Comparison of ENCODE assay signal across 26 cellular contexts in the genomic region with DNA sequence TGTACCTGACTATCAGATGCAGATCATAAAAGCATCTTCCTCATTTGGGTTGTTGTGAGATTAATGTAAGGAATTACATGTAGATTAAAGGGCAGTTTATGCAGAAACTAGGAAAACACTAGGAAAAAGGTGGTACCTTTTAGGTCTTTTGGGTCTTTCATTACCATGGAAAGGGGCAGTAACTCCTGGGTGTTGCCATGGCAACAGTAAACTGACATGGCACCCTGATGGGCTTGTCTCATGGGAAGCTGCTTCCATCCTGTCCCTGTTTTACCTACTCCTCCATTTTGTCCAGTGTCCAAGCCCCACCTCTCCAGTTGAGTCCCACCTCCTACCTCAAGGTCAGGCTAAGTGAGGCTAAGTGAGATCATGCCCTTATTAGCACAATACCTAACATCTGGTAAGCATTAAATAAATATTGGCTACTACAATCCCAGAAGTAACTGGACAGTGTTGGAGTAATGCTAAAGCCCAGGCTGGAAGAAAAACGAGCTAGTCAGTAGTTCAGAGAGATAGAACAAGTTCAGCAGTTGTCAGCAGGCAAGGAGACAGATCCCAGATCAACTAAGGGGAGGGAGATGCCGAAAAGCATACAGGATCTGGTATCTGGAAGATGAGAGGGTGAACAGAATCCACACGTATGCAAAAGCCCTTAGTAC.
DNase-seq lines count a peak whose midpoint lies in the region; ATAC-seq and TF ChIP-seq lines count a peak whose summit lies in the region.
"Had no signal": no experiment of that assay in that cellular context is flagged by ENCODE, and none has a peak within 500 bp of the region (broad histone marks: within the 10 kb centered on the region; RNA-seq: fewer than 3 reads in every experiment).

No MANE protein-coding gene starts in this region.

- H3K4me1 Mint-ChIP-seq in WTC11 (no peaks in the 10 kb centered on the region), endothelial cell (ENCODE audit: unreplicated experiment) (no peaks in the 10 kb centered on the region)
- H3K4me1 Mint-ChIP-seq: activated B cell treated with CpG ODN at 0.5 μM for 24 hours; CD8-positive, alpha-beta memory T cell; natural killer cell had no signal

- H2AFZ ChIP-seq in smooth muscle cell (ENCODE audit: low read depth), result no peak overlapping the region
- H2AFZ ChIP-seq: PC-9 had no signal

- H3K9me3 Mint-ChIP-seq in WTC11 (no peaks in the 10 kb centered on the region), endothelial cell (ENCODE audit: unreplicated experiment) (no peaks in the 10 kb centered on the region)
- H3K9me3 Mint-ChIP-seq: activated B cell treated with CpG ODN at 0.5 μM for 24 hours, natural killer cell had no signal

- H3K27ac ChIP-seq in left ventricle myocardium inferior (replicated peaks), result peak overlapping the region; percentile 2
- H3K27ac ChIP-seq in smooth muscle cell (ENCODE audit: low read depth), result no peak overlapping the region
- H3K27ac ChIP-seq: PC-9, tibial artery had no signal

- H3K36me3 Mint-ChIP-seq in WTC11 (no peaks in the 10 kb centered on the region), endothelial cell (ENCODE audit: low read depth, unreplicated experiment) (no peaks in the 10 kb centered on the region)
- H3K36me3 Mint-ChIP-seq: CD8-positive, alpha-beta memory T cell; natural killer cell had no signal

- H3K4me1 ChIP-seq in left ventricle myocardium inferior (peaks cover 10% of the 10 kb centered on the region), smooth muscle cell (ENCODE audit: low read depth) (peaks cover 5% of the 10 kb centered on the region)
- H3K4me1 ChIP-seq: tibial artery had no signal

- intact Hi-C loops in Right ventricle myocardium inferior (cut with DNase I), result no loop called here
- intact Hi-C loops in cardiac septum (cut with DNase I), result no loop called here
- intact Hi-C loops in left ventricle myocardium inferior (cut with micrococcal nuclease), result no loop called here

- H4K20me1 ChIP-seq in smooth muscle cell (ENCODE audit: low read depth), result peaks cover 5% of the 10 kb centered on the region

- H3K27me3 ChIP-seq in left ventricle myocardium inferior (ENCODE audit: low read depth) (no peaks in the 10 kb centered on the region), smooth muscle cell (ENCODE audit: low read depth) (no peaks in the 10 kb centered on the region)

- H3K4me3 Mint-ChIP-seq in WTC11 (no peak overlapping the region), endothelial cell (ENCODE audit: unreplicated experiment) (no peak overlapping the region)
- H3K4me3 Mint-ChIP-seq: activated B cell treated with CpG ODN at 0.5 μM for 24 hours; CD8-positive, alpha-beta memory T cell; natural killer cell had no signal

- no peak overlapping the region for H3K9ac ChIP-seq in smooth muscle cell (ENCODE audit: low read depth)

- DNase-seq in Right ventricle myocardium inferior (ENCODE audit: missing footprints) (no peak), cardiac septum (ENCODE audit: low spot score) (no peak), WTC11 (ENCODE audit: low spot score) (peak; percentile 23), left ventricle myocardium inferior (no peak), smooth muscle cell (lab: John Stamatoyannopoulos, UW; ENCODE audit: unreplicated experiment) (no peak), endothelial cell (ENCODE audit: low spot score) (no peak)
- DNase-seq: activated B cell treated with CpG ODN at 0.5 μM for 24 hours; activated naive CD4-positive, alpha-beta T cell treated with Interleukin-2 at 50 U/mL for 16 hours; CD8-positive, alpha-beta memory T cell; DMS53; foreskin fibroblast; GDM1; head of caudate nucleus; Kasumi-1; midbrain; natural killer cell; NCI-H1436; NCI-H510A; PC-9; SHP77 treated with DMSO at 0.1 percent for 48 hours; small intestine; stimulated activated CD4-positive, alpha-beta T cell treated with anti-CD3 and anti-CD28 coated beads, Interleukin-1b, Interleukin-23, amount 100 ng/mL, for 48 hours; tibial artery had no signal

- H3K27me3 Mint-ChIP-seq in WTC11 (ENCODE audit: low read depth) (peaks cover 5% of the 10 kb centered on the region), endothelial cell (ENCODE audit: unreplicated experiment) (no peaks in the 10 kb centered on the region)
- H3K27me3 Mint-ChIP-seq: activated B cell treated with CpG ODN at 0.5 μM for 24 hours had no signal

- TF ChIP-seq CTCF in WTC11 (IDR thresholded peaks at IDR 0.05), result no peak
- TF ChIP-seq CTCF in left ventricle myocardium inferior (IDR thresholded peaks at IDR 0.05; ENCODE audit: borderline replicate concordance), result no peak
- TF ChIP-seq CTCF in smooth muscle cell (IDR thresholded peaks at IDR 0.05; ENCODE audit: borderline replicate concordance, insufficient read depth, poor library complexity, severe bottlenecking), result no peak
- no peak for TF ChIP-seq CTCF in endothelial cell (IDR thresholded peaks at IDR 0.05; ENCODE audit: unreplicated experiment)

- POLR2A ChIA-PET in WTC11 (lab: Charles Lee), result no interaction called here

- H3K36me3 ChIP-seq in left ventricle myocardium inferior (no peaks in the 10 kb centered on the region), smooth muscle cell (ENCODE audit: low read depth) (no peaks in the 10 kb centered on the region)
- H3K36me3 ChIP-seq: tibial artery had no signal

- peak; percentile 81 for ATAC-seq in Right ventricle myocardium inferior
- no peak for ATAC-seq in WTC11
- ATAC-seq in HG03108 (IDR thresholded peaks at IDR 0.05; ENCODE audit: unreplicated experiment), result no peak
- ATAC-seq in GM21737 (IDR thresholded peaks at IDR 0.05; ENCODE audit: unreplicated experiment), result no peak
- ATAC-seq: HCT116, natural killer cell had no signal

- H3K4me2 ChIP-seq in smooth muscle cell, result peak overlapping the region; percentile 37
- H3K4me2 ChIP-seq: PC-9 had no signal

- no peaks in the 10 kb centered on the region for H3K79me2 ChIP-seq in smooth muscle cell (ENCODE audit: low read depth)

- no peak overlapping the region for H3K4me3 ChIP-seq in left ventricle myocardium inferior
- no peak overlapping the region for H3K4me3 ChIP-seq in smooth muscle cell
- H3K4me3 ChIP-seq: PC-9, tibial artery had no signal

- H3K9me3 ChIP-seq in left ventricle myocardium inferior (replicated peaks), result no peaks in the 10 kb centered on the region
- H3K9me3 ChIP-seq in smooth muscle cell (replicated peaks; ENCODE audit: low read depth), result no peaks in the 10 kb centered on the region
- H3K9me3 ChIP-seq: tibial artery had no signal

- H3F3A ChIP-seq in smooth muscle cell (ENCODE audit: low read depth), result peaks cover 7% of the 10 kb centered on the region

- CTCF ChIA-PET in WTC11 (lab: Charles Lee), result no interaction called here

- WGBS in smooth muscle cell (ENCODE audit: low lambda C conversion rate), result 4% methylated on average over 3 of the region's 3 CpGs

- no peak overlapping the region for H3K27ac Mint-ChIP-seq in WTC11
- H3K27ac Mint-ChIP-seq in endothelial cell (ENCODE audit: unreplicated experiment), result no peak overlapping the region
- H3K27ac Mint-ChIP-seq: activated B cell treated with CpG ODN at 0.5 μM for 24 hours, natural killer cell had no signal

TF ChIP-seq in WTC11, 78 proteins besides CTCF, POLR2A, EP300 and RAD21 (continues in another document):
- TF ChIP-seq NFE2L1 (CRISPR knock-in tag; IDR thresholded peaks at IDR 0.05), result no peak
- TF ChIP-seq, protein P1, sequence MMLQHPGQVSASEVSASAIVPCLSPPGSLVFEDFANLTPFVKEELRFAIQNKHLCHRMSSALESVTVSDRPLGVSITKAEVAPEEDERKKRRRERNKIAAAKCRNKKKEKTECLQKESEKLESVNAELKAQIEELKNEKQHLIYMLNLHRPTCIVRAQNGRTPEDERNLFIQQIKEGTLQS (CRISPR knock-in tag; conservative IDR thresholded peaks at IDR 0.05), result no peak
- no peak for TF ChIP-seq ETV6 (CRISPR knock-in tag; IDR thresholded peaks at IDR 0.05)
- TF ChIP-seq GRHL2 (CRISPR knock-in tag; IDR thresholded peaks at IDR 0.05; ENCODE audit: insufficient replicate concordance, severe bottlenecking), result no peak
- TF ChIP-seq, protein P2, sequence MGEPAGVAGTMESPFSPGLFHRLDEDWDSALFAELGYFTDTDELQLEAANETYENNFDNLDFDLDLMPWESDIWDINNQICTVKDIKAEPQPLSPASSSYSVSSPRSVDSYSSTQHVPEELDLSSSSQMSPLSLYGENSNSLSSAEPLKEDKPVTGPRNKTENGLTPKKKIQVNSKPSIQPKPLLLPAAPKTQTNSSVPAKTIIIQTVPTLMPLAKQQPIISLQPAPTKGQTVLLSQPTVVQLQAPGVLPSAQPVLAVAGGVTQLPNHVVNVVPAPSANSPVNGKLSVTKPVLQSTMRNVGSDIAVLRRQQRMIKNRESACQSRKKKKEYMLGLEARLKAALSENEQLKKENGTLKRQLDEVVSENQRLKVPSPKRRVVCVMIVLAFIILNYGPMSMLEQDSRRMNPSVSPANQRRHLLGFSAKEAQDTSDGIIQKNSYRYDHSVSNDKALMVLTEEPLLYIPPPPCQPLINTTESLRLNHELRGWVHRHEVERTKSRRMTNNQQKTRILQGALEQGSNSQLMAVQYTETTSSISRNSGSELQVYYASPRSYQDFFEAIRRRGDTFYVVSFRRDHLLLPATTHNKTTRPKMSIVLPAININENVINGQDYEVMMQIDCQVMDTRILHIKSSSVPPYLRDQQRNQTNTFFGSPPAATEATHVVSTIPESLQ (CRISPR knock-in tag; IDR thresholded peaks at IDR 0.05), result no peak
- TF ChIP-seq KAT7 (CRISPR knock-in tag; IDR thresholded peaks at IDR 0.05; ENCODE audit: borderline replicate concordance), result no peak
- TF ChIP-seq, protein P3, sequence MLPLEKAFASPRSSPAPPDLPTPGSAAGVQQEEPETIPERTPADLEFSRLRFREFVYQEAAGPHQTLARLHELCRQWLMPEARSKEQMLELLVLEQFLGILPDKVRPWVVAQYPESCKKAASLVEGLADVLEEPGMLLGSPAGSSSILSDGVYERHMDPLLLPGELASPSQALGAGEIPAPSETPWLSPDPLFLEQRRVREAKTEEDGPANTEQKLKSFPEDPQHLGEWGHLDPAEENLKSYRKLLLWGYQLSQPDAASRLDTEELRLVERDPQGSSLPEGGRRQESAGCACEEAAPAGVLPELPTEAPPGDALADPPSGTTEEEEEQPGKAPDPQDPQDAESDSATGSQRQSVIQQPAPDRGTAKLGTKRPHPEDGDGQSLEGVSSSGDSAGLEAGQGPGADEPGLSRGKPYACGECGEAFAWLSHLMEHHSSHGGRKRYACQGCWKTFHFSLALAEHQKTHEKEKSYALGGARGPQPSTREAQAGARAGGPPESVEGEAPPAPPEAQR (CRISPR knock-in tag; IDR thresholded peaks at IDR 0.05), result no peak
- TF ChIP-seq PRRX2 (CRISPR knock-in tag; IDR thresholded peaks at IDR 0.05), result no peak
